ENCODE assay signal across 8 cellular contexts in genomic region chr1:235367000-235367908, GRCh38. TPM values are rescaled to one million over a fixed set of nuclear protein-coding genes. Genes with fewer than 3 reads are reported as not detected.
A peak's percentile ranks its signal among the peaks of the same experiment; 100 is the strongest.
DNase-seq lines count a peak whose midpoint lies in the region; ATAC-seq and TF ChIP-seq lines count a peak whose summit lies in the region.

Gene TBCE (plus strand): TSS chr1:235367427. CDS start chr1:235380050, 12,623 bp downstream.

- CTCF ChIA-PET in A673 (lab: Charles Lee): no interaction called here

- no peaks in the 10 kb centered on the region for H3K36me3 ChIP-seq in A673 (ENCODE audit: insufficient read depth, low read length, poor library complexity, severe bottlenecking)
- no peaks in the 10 kb centered on the region for H3K36me3 ChIP-seq in breast epithelium
- H3K36me3 ChIP-seq in iPS-18a (ENCODE audit: control insufficient read depth, low read depth, low read length): no peaks in the 10 kb centered on the region
- no peaks in the 10 kb centered on the region for H3K36me3 ChIP-seq in skeletal muscle satellite cell (ENCODE audit: insufficient read depth, low read length)

- peak; percentile 45 for TF ChIP-seq POLR2A in breast epithelium (IDR thresholded peaks at IDR 0.05)

- intact Hi-C loops in A673 (cut with micrococcal nuclease; ENCODE audit: unreplicated experiment) (no loop called here), breast epithelium (cut with DNase I; ENCODE audit: low total_unique reads) (no loop called here)

- POLR2A ChIA-PET in A673 (lab: Charles Lee; ENCODE audit: low non-redundant PET): no interaction called here

- TF ChIP-seq CTCF in A673 (conservative IDR thresholded peaks at IDR 0.05; ENCODE audit: low read depth, low read length) (no peak), VCaP (conservative IDR thresholded peaks at IDR 0.05) (peak; percentile 26), breast epithelium (IDR thresholded peaks at IDR 0.05) (no peak)

- H3K4me3 ChIP-seq in A673 (ENCODE audit: low read depth, low read length, poor library complexity, severe bottlenecking) (peak within 1 kb of the TSS; percentile 86), breast epithelium (peak within 1 kb of the TSS; percentile 53 to 77 (median 74)), iPS-18a (ENCODE audit: low read length) (peak within 1 kb of the TSS; percentile 69), skeletal muscle satellite cell (ENCODE audit: low read length) (peak within 1 kb of the TSS; percentile 83)

- no peaks in the 10 kb centered on the region for H3K27me3 ChIP-seq in A673 (replicated peaks; ENCODE audit: insufficient read depth, low read depth, low read length, poor library complexity)
- H3K27me3 ChIP-seq in breast epithelium: no peaks in the 10 kb centered on the region
- no peaks in the 10 kb centered on the region for H3K27me3 ChIP-seq in iPS-18a (ENCODE audit: control insufficient read depth, insufficient read depth, low read length)
- no peaks in the 10 kb centered on the region for H3K27me3 ChIP-seq in skeletal muscle satellite cell (ENCODE audit: control insufficient read depth, insufficient read depth, low read length)

- H3K9me3 ChIP-seq in A673 (ENCODE audit: low read depth, low read length, poor library complexity, severe bottlenecking) (no peaks in the 10 kb centered on the region), breast epithelium (no peaks in the 10 kb centered on the region), iPS-18a (ENCODE audit: control insufficient read depth, low read depth, low read length) (no peaks in the 10 kb centered on the region), skeletal muscle satellite cell (replicated peaks; ENCODE audit: low read length) (no peaks in the 10 kb centered on the region)

- ATAC-seq in GM18867 (IDR thresholded peaks at IDR 0.05; ENCODE audit: unreplicated experiment) (peak; percentile 100), HG03103 (IDR thresholded peaks at IDR 0.05; ENCODE audit: low read depth, unreplicated experiment) (peak; percentile 99)

- H3K27ac ChIP-seq in A673 (ENCODE audit: low read depth, low read length, poor library complexity, severe bottlenecking) (peak within 1 kb of the TSS; percentile 67), VCaP (peak within 1 kb of the TSS; percentile 87), breast epithelium (peak within 1 kb of the TSS; percentile 82 to 85), iPS-18a (ENCODE audit: low read length) (peak within 1 kb of the TSS; percentile 2)

- DNase-seq in A673 (ENCODE audit: low spot score): peak; percentile 93
- peak; percentile 96 for DNase-seq in NCI-H2171 treated with DMSO at 0.1 percent for 48 hours (lab: John Stamatoyannopoulos, UW)
- DNase-seq in breast epithelium (ENCODE audit: low spot score in 2 of 2): peak; percentile 93

- no peaks in the 10 kb centered on the region for H3K4me1 ChIP-seq in A673 (ENCODE audit: insufficient read depth, low read length, poor library complexity, severe bottlenecking)
- H3K4me1 ChIP-seq in breast epithelium: no peaks in the 10 kb centered on the region
- H3K4me1 ChIP-seq in iPS-18a (ENCODE audit: control insufficient read depth, low read depth, low read length): no peaks in the 10 kb centered on the region
- peaks cover 8% of the 10 kb centered on the region for H3K4me1 ChIP-seq in skeletal muscle satellite cell (ENCODE audit: control insufficient read depth, insufficient read depth, low read length)

- no TSS peak for BruUV-seq in A673 (replicated peaks; lab: Mats Ljungman, UMichigan)

- H3K4me2 ChIP-seq in skeletal muscle satellite cell (ENCODE audit: low read length): peak within 1 kb of the TSS; percentile 78

- H3K9ac ChIP-seq in iPS-18a (ENCODE audit: low read length) (peak within 1 kb of the TSS; percentile 68), skeletal muscle satellite cell (ENCODE audit: low read depth, low read length) (peak within 1 kb of the TSS; percentile 83)

RNA-seq across cellular contexts. Expression of gene TBCE, which starts in this region (rescaled TPM):
- total RNA-seq in A673 (2021): 22.1 and 26.3 TPM in 2 replicates
- 10 to 100 TPM; 13.3 to 21.2 (median 19.7) TPM for total RNA-seq in breast epithelium
- total RNA-seq in skeletal muscle satellite cell (2012; rRNA removed): 18.8 and 26.0 TPM in 2 replicates

Comparison
In these comparisons a context has a peak if more than half of its experiments do, and no peak if none do; other contexts are left out.
1. Peak in every context shown above with its lines: DNase-seq, ATAC-seq, H3K4me3 ChIP-seq and H3K27ac ChIP-seq.
2. H3K27ac ChIP-seq: peak in every context shown above with its lines; median percentile 87 in VCaP; 84 in breast epithelium; 67 in A673; 2 in iPS-18a.